8 cellular contexts compared by ENCODE assay signal in genomic region chr13:41075034-41075433, GRCh38. TPM values are rescaled to one million over a fixed set of nuclear protein-coding genes. Genes with fewer than 3 reads are reported as not detected.
DNase-seq lines count a peak whose midpoint lies in the region; ATAC-seq and TF ChIP-seq lines count a peak whose summit lies in the region.

No MANE protein-coding gene starts in this region.

- CTCF ChIA-PET in Panc1 (lab: Charles Lee): no interaction called here

- H3K27me3 Mint-ChIP-seq in natural killer cell (ENCODE audit: low read depth in 2 of 2): no peaks in the 10 kb centered on the region
- no peaks in the 10 kb centered on the region for H3K27me3 Mint-ChIP-seq in natural killer cell treated with Interleukin-12 subunit alpha and Interleukin-12 subunit beta and Interleukin-15 and Interleukin-18, amount 100 ng/mL, for 72 hours
- no peaks in the 10 kb centered on the region for H3K27me3 Mint-ChIP-seq in naive B cell
- no peaks in the 10 kb centered on the region for H3K27me3 Mint-ChIP-seq in activated T-helper 2 cell treated with anti-CD3 and anti-CD28 coated beads, Interferon-gamma antibody, Interleukin-2, Interleukin-4, amounts not matched to agents 10 μg/mL and 5 μg/mL and 100 μg/mL, durations not matched to agents 14 hours and 24 hours and 36 hours (ENCODE audit: low read depth)

- H3K36me3 Mint-ChIP-seq in natural killer cell (peaks cover 36% of the 10 kb centered on the region), naive B cell (peaks cover 28 to 30% of the 10 kb centered on the region in 2 donors)
- H3K36me3 Mint-ChIP-seq in natural killer cell treated with Interleukin-12 subunit alpha and Interleukin-12 subunit beta and Interleukin-15 and Interleukin-18, amount 100 ng/mL, for 72 hours: peaks cover 17% of the 10 kb centered on the region
- H3K36me3 Mint-ChIP-seq in activated T-helper 2 cell treated with anti-CD3 and anti-CD28 coated beads, Interferon-gamma antibody, Interleukin-2, Interleukin-4, amounts not matched to agents 10 μg/mL and 5 μg/mL and 100 μg/mL, durations not matched to agents 14 hours and 24 hours and 36 hours (ENCODE audit: low read depth): peaks cover 65% of the 10 kb centered on the region

- DNase-seq in natural killer cell (no peak), Panc1 (ENCODE audit: low read depth, low spot score) (no peak), naive B cell (peak; percentile 43), mesenteric fat pad (ENCODE audit: low spot score) (no peak)
- no peak for DNase-seq in natural killer cell treated with Interleukin-12 subunit alpha and Interleukin-12 subunit beta and Interleukin-15 and Interleukin-18, amount 100 ng/mL, for 72 hours (ENCODE audit: low spot score)
- peak; percentile 37 for DNase-seq in effector CD4-positive, alpha-beta T cell
- DNase-seq in activated T-helper 2 cell treated with anti-CD3 and anti-CD28 coated beads, Interferon-gamma antibody, Interleukin-2, Interleukin-4, amounts not matched to agents 10 μg/mL and 5 μg/mL and 100 μg/mL, durations not matched to agents 14 hours and 24 hours and 36 hours (ENCODE audit: low spot score): no peak

- in situ Hi-C loops in Panc1 (cut with HindIII; ENCODE audit: low pct_unique_long_range_greater_than_20kb, low sequenced_read_pairs): no loop called here

- H3K4me1 Mint-ChIP-seq in natural killer cell (no peaks in the 10 kb centered on the region), naive B cell (peaks cover 3 to 7% (median 5%) of the 10 kb centered on the region in 3 donors)
- no peaks in the 10 kb centered on the region for H3K4me1 Mint-ChIP-seq in natural killer cell treated with Interleukin-12 subunit alpha and Interleukin-12 subunit beta and Interleukin-15 and Interleukin-18, amount 100 ng/mL, for 72 hours (ENCODE audit: low read depth in 2 of 2)
- H3K4me1 Mint-ChIP-seq in activated T-helper 2 cell treated with anti-CD3 and anti-CD28 coated beads, Interferon-gamma antibody, Interleukin-2, Interleukin-4, amounts not matched to agents 10 μg/mL and 5 μg/mL and 100 μg/mL, durations not matched to agents 14 hours and 24 hours and 36 hours (ENCODE audit: low read depth): no peaks in the 10 kb centered on the region

- no peaks in the 10 kb centered on the region for H3K9me3 Mint-ChIP-seq in natural killer cell
- no peaks in the 10 kb centered on the region for H3K9me3 Mint-ChIP-seq in natural killer cell treated with Interleukin-12 subunit alpha and Interleukin-12 subunit beta and Interleukin-15 and Interleukin-18, amount 100 ng/mL, for 72 hours
- no peaks in the 10 kb centered on the region for H3K9me3 Mint-ChIP-seq in naive B cell
- no peaks in the 10 kb centered on the region for H3K9me3 Mint-ChIP-seq in activated T-helper 2 cell treated with anti-CD3 and anti-CD28 coated beads, Interferon-gamma antibody, Interleukin-2, Interleukin-4, amounts not matched to agents 10 μg/mL and 5 μg/mL and 100 μg/mL, durations not matched to agents 14 hours and 24 hours and 36 hours

- intact Hi-C loops in natural killer cell (cut with micrococcal nuclease) (loop anchor here (1.0 kb wide), 1 partner anchor 147 kb away; no protein-coding TSS in a partner anchor), Panc1 (cut with micrococcal nuclease; ENCODE audit: unreplicated experiment) (loop anchor here (1.0 to 10.0 kb wide), 2 partner anchors 120 to 147 kb away; partner anchors contain the start of gene KBTBD7)
- intact Hi-C loops in activated T-helper 2 cell treated with anti-CD3 and anti-CD28 coated beads, Interferon-gamma antibody, Interleukin-2, Interleukin-4, amounts not matched to agents 10 μg/mL and 5 μg/mL and 100 μg/mL, durations not matched to agents 14 hours and 24 hours and 36 hours (cut with micrococcal nuclease): loop anchor here (1.0 kb wide), 1 partner anchor 147 kb away; no protein-coding TSS in a partner anchor

- no peak overlapping the region for H3K27ac Mint-ChIP-seq in natural killer cell
- H3K27ac Mint-ChIP-seq in natural killer cell treated with Interleukin-12 subunit alpha and Interleukin-12 subunit beta and Interleukin-15 and Interleukin-18, amount 100 ng/mL, for 72 hours: no peak overlapping the region
- peak overlapping the region in 1 of 6 donors; percentile 11 for H3K27ac Mint-ChIP-seq in naive B cell
- no peak overlapping the region for H3K27ac Mint-ChIP-seq in activated T-helper 2 cell treated with anti-CD3 and anti-CD28 coated beads, Interferon-gamma antibody, Interleukin-2, Interleukin-4, amounts not matched to agents 10 μg/mL and 5 μg/mL and 100 μg/mL, durations not matched to agents 14 hours and 24 hours and 36 hours

- ATAC-seq in natural killer cell: peak in 2 of 3 donors; percentile 55 to 58
- no peak for ATAC-seq in natural killer cell treated with Interleukin-12 subunit alpha and Interleukin-12 subunit beta and Interleukin-15 and Interleukin-18, amount 100 ng/mL, for 72 hours
- ATAC-seq in Panc1: no peak
- ATAC-seq in naive B cell (ENCODE audit: low read depth in 2 of 2): peak in 1 of 2 donors; percentile 59
- ATAC-seq in HG03025 (IDR thresholded peaks at IDR 0.05; ENCODE audit: low FRiP score, unreplicated experiment): no peak

- H3K4me3 ChIP-seq in Panc1 (ENCODE audit: low read depth in 2 of 2, low read length in 2 of 2): no peak overlapping the region

- POLR2A ChIA-PET in Panc1 (lab: Charles Lee): no interaction called here

- no TSS peak for BruUV-seq in Panc1 (replicated peaks; lab: Mats Ljungman, UMichigan)

- peaks cover 20% of the 10 kb centered on the region for H3K36me3 ChIP-seq in Panc1 (ENCODE audit: control insufficient read depth, insufficient read depth, low read length)

- H3K4me1 ChIP-seq in Panc1 (ENCODE audit: control insufficient read depth, insufficient read depth, low read length): no peaks in the 10 kb centered on the region

- H3K27ac ChIP-seq in Panc1 (ENCODE audit: low read length): no peak overlapping the region

- H3K27me3 ChIP-seq in Panc1 (ENCODE audit: control insufficient read depth, insufficient read depth, low read length): no peaks in the 10 kb centered on the region

- no peaks in the 10 kb centered on the region for H3K9me3 ChIP-seq in Panc1 (ENCODE audit: control insufficient read depth, insufficient read depth, low read depth, low read length)

- H3K4me3 Mint-ChIP-seq in natural killer cell: no peak overlapping the region
- no peak overlapping the region for H3K4me3 Mint-ChIP-seq in natural killer cell treated with Interleukin-12 subunit alpha and Interleukin-12 subunit beta and Interleukin-15 and Interleukin-18, amount 100 ng/mL, for 72 hours
- no peak overlapping the region for H3K4me3 Mint-ChIP-seq in naive B cell
- no peak overlapping the region for H3K4me3 Mint-ChIP-seq in activated T-helper 2 cell treated with anti-CD3 and anti-CD28 coated beads, Interferon-gamma antibody, Interleukin-2, Interleukin-4, amounts not matched to agents 10 μg/mL and 5 μg/mL and 100 μg/mL, durations not matched to agents 14 hours and 24 hours and 36 hours (ENCODE audit: low read depth)

- TF ChIP-seq CTCF in natural killer cell (IDR thresholded peaks at IDR 0.05) (peak; percentile 53), Panc1 (IDR thresholded peaks at IDR 0.05) (peak; percentile 52; the same call in 1 of the 2 replicates)

RNA-seq across cellular contexts. Expression of gene WBP4, which starts 13.7 kb away (rescaled TPM):
- total RNA-seq in natural killer cell (1 to 10 TPM; 4.2 to 6.8 (median 5.1) TPM), Panc1 (2021; ENCODE audit: unreplicated experiment) (10.0 TPM), mesenteric fat pad (11.9 TPM)
- total RNA-seq in natural killer cell treated with Interleukin-12 subunit alpha and Interleukin-12 subunit beta and Interleukin-15 and Interleukin-18, amount 100 ng/mL, for 72 hours: 10 to 100 TPM in 1 of 2 donors, 1 to 10 TPM in 1; 8.5 to 10.6 TPM
- polyA plus RNA-seq in Panc1 (2012; ENCODE audit: insufficient read length): 8.9 TPM
- polyA plus RNA-seq in naive B cell (ENCODE audit: low read depth in 6 of 6): 1 to 10 TPM; 3.8 to 4.7 (median 4.2) TPM
- total RNA-seq in activated T-helper 2 cell treated with anti-CD3 and anti-CD28 coated beads, Interferon-gamma antibody, Interleukin-2, Interleukin-4, amounts not matched to agents 10 μg/mL and 5 μg/mL and 100 μg/mL, durations not matched to agents 14 hours and 24 hours and 36 hours: 13.3 and 13.8 TPM in 2 replicates

RNA-seq across cellular contexts. Expression of gene ELF1, which starts 55.9 kb away (rescaled TPM):
- total RNA-seq in natural killer cell (100 to 1,000 TPM; 174 to 216 (median 193) TPM), Panc1 (2021; ENCODE audit: unreplicated experiment) (28.5 TPM), mesenteric fat pad (74.2 TPM)
- 10 to 100 TPM; 61.8 to 86.1 TPM for total RNA-seq in natural killer cell treated with Interleukin-12 subunit alpha and Interleukin-12 subunit beta and Interleukin-15 and Interleukin-18, amount 100 ng/mL, for 72 hours
- polyA plus RNA-seq in Panc1 (2012; ENCODE audit: insufficient read length): 19.9 TPM
- polyA plus RNA-seq in naive B cell (ENCODE audit: low read depth in 6 of 6): 100 to 1,000 TPM; 127 to 183 (median 144) TPM
- total RNA-seq in activated T-helper 2 cell treated with anti-CD3 and anti-CD28 coated beads, Interferon-gamma antibody, Interleukin-2, Interleukin-4, amounts not matched to agents 10 μg/mL and 5 μg/mL and 100 μg/mL, durations not matched to agents 14 hours and 24 hours and 36 hours: 65.3 and 68.1 TPM in 2 replicates

RNA-seq across cellular contexts. Expression of gene KBTBD6, which starts 57.6 kb away (rescaled TPM):
- total RNA-seq in natural killer cell (1 to 10 TPM; 1.7 to 3.2 (median 3.1) TPM), Panc1 (2021; ENCODE audit: unreplicated experiment) (7.9 TPM), mesenteric fat pad (6.6 TPM)
- 1 to 10 TPM; 4.2 to 7.3 TPM for total RNA-seq in natural killer cell treated with Interleukin-12 subunit alpha and Interleukin-12 subunit beta and Interleukin-15 and Interleukin-18, amount 100 ng/mL, for 72 hours
- polyA plus RNA-seq in Panc1 (2012; ENCODE audit: insufficient read length): 5.6 TPM
- 1 to 10 TPM; 1.4 to 2.3 (median 1.9) TPM for polyA plus RNA-seq in naive B cell (ENCODE audit: low read depth in 6 of 6)
- total RNA-seq in activated T-helper 2 cell treated with anti-CD3 and anti-CD28 coated beads, Interferon-gamma antibody, Interleukin-2, Interleukin-4, amounts not matched to agents 10 μg/mL and 5 μg/mL and 100 μg/mL, durations not matched to agents 14 hours and 24 hours and 36 hours: 5.9 and 6.7 TPM in 2 replicates

Comparison
In these comparisons a context has a peak if more than half of its experiments do, and no peak if none do; other contexts are left out.
1. ATAC-seq: peak in natural killer cell (2 of 3); none in natural killer cell treated with Interleukin-12 subunit alpha and Interleukin-12 subunit beta and Interleukin-15 and Interleukin-18, amount 100 ng/mL, for 72 hours (0 of 2), Panc1 (single experiment) and HG03025 (single experiment).
2. DNase-seq: peak in effector CD4-positive, alpha-beta T cell (single experiment) and naive B cell (single experiment); none in natural killer cell (single experiment), natural killer cell treated with Interleukin-12 subunit alpha and Interleukin-12 subunit beta and Interleukin-15 and Interleukin-18, amount 100 ng/mL, for 72 hours (single experiment), Panc1 (single experiment), activated T-helper 2 cell treated with anti-CD3 and anti-CD28 coated beads, Interferon-gamma antibody, Interleukin-2, Interleukin-4, amounts not matched to agents 10 μg/mL and 5 μg/mL and 100 μg/mL, durations not matched to agents 14 hours and 24 hours and 36 hours (single experiment) and mesenteric fat pad (single experiment).